ENCODE assay signal across 16 cellular contexts in the genomic region with DNA sequence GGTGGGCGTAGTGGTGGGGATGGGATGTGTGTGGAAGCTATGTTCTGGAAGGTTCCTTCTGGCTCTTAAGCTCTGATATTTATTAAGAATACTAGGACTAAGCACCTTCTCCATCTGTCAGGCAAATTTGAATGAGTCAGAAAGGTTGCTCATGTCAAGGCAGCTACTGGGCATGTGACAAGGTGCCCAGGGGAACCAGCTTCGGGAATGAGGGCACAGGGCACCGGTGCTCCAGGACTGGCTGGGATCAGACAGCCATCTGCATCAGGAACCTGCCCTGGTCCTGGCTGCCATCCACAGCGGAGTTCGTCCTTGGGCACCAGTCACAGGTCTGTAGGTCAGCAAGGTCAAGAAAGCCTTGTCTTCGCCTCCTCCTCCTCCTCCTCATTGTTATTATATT. TPM values are rescaled to one million over a fixed set of nuclear protein-coding genes. Genes with fewer than 3 reads are reported as not detected.
A peak's percentile ranks its signal among the peaks of the same experiment; 100 is the strongest.
DNase-seq lines count a peak whose midpoint lies in the region; ATAC-seq and TF ChIP-seq lines count a peak whose summit lies in the region.
"Had no signal": no experiment of that assay in that cellular context is flagged by ENCODE, and none has a peak within 500 bp of the region (broad histone marks: within the 10 kb centered on the region; RNA-seq: fewer than 3 reads in every experiment).

No MANE protein-coding gene starts in this region.

- H3K9me3 Mint-ChIP-seq in brain = peaks cover 0 to 3% (median 0%) of the 10 kb centered on the region in 5 experiments
- H3K9me3 Mint-ChIP-seq: CD4-positive, alpha-beta memory T cell; stimulated activated memory B cell treated with anti-CD40 and anti-IgM and Interleukin-4, amounts not matched to agents 10 μg/mL and 1 μg/mL and 100 μg/mL, for 72 hours had no signal

- H3K27ac Mint-ChIP-seq in brain = peak overlapping the region in 4 of 5 experiments; percentile 97 to 98 (median 98)
- H3K27ac Mint-ChIP-seq: CD4-positive, alpha-beta memory T cell had no signal

- no peak overlapping the region for H3K4me3 ChIP-seq in SK-N-SH (ENCODE audit: low read depth in 2 of 2, low read length in 1 of 2)
- no peak overlapping the region for H3K4me3 ChIP-seq in right cardiac atrium (ENCODE audit: low read length)
- no peak overlapping the region for H3K4me3 ChIP-seq in suprapubic skin
- H3K4me3 ChIP-seq: HAP-1 had no signal

- POLR2A ChIA-PET in SK-N-SH (lab: Yijun Ruan, JAX) = no interaction called here

- peaks cover 11% of the 10 kb centered on the region for H3F3A ChIP-seq in SK-N-SH (replicated peaks; ENCODE audit: insufficient read depth)

- DNase-seq in SK-N-SH (no peak), right cardiac atrium (no peak), suprapubic skin (ENCODE audit: low spot score in 2 of 2) (no peak), NCI-H1694 treated with DMSO at 0.1 percent for 48 hours (lab: John Stamatoyannopoulos, UW) (no peak), NK-92 (lab: John Stamatoyannopoulos, UW; ENCODE audit: unreplicated experiment) (no peak), NOMO-1 treated with DMSO at 0.1 percent for 48 hours (lab: John Stamatoyannopoulos, UW; ENCODE audit: unreplicated experiment) (no peak)
- DNase-seq: activated CD4-positive, CD25-positive, alpha-beta regulatory T cell treated with anti-CD3 and anti-CD28 coated beads, Interleukin-2, amount 50 U/mL, for 72 hours; activated effector memory CD4-positive, alpha-beta T cell treated with anti-CD3 and anti-CD28 coated beads, Interleukin-2, amount 50 U/mL, for 16 hours; CD4-positive, alpha-beta memory T cell; DND-41; NCI-H1417 treated with DMSO at 0.1 percent for 48 hours; T-helper 9 cell had no signal

- TF ChIP-seq EP300 in SK-N-SH (IDR thresholded peaks at IDR 0.05; ENCODE audit: borderline replicate concordance in 1 of 2, low read depth in 1 of 2, low read length in 1 of 2) (no peak), suprapubic skin (IDR thresholded peaks at IDR 0.05) (no peak)

- ATAC-seq in SK-N-SH treated with all-trans-retinoic acid at 6 μM for 48 hours = no peak
- no peak for ATAC-seq in right cardiac atrium
- ATAC-seq: stimulated activated memory B cell treated with anti-CD40 and anti-IgM and Interleukin-4, amounts not matched to agents 10 μg/mL and 1 μg/mL and 100 μg/mL, for 72 hours had no signal

- TF ChIP-seq POLR2A in suprapubic skin (IDR thresholded peaks at IDR 0.05) = no peak

- intact Hi-C loops in right cardiac atrium (cut with DNase I) = no loop called here

- no peaks in the 10 kb centered on the region for H3K9me2 ChIP-seq in SK-N-SH

- H3K79me2 ChIP-seq in SK-N-SH (ENCODE audit: insufficient read depth) = no peaks in the 10 kb centered on the region; the same call in 1 of the 2 replicates

- H2AFZ ChIP-seq in SK-N-SH (ENCODE audit: low read depth) = no peak overlapping the region

- H4K20me1 ChIP-seq in SK-N-SH (ENCODE audit: insufficient read depth) = no peaks in the 10 kb centered on the region

- H3K9me3 ChIP-seq in SK-N-SH = no peaks in the 10 kb centered on the region
- no peaks in the 10 kb centered on the region for H3K9me3 ChIP-seq in right cardiac atrium (ENCODE audit: control insufficient read depth, low read length)
- H3K9me3 ChIP-seq in suprapubic skin = no peaks in the 10 kb centered on the region
- H3K9me3 ChIP-seq: HAP-1 had no signal

- H3K27ac ChIP-seq in SK-N-SH (ENCODE audit: low read depth in 2 of 2, low read length in 1 of 2) = peak overlapping the region in 1 of 2 experiments; percentile 98; a peak in 2 of 4 replicates
- peak overlapping the region; percentile 90 for H3K27ac ChIP-seq in right cardiac atrium (ENCODE audit: low read length)
- H3K27ac ChIP-seq in suprapubic skin = peak overlapping the region; percentile 89

- H3K9ac ChIP-seq in SK-N-SH = no peak overlapping the region

- H3K4me2 ChIP-seq in SK-N-SH = peak overlapping the region; percentile 52

- H3K27me3 ChIP-seq in SK-N-SH (ENCODE audit: insufficient read depth) = no peaks in the 10 kb centered on the region
- H3K27me3 ChIP-seq in right cardiac atrium (ENCODE audit: control insufficient read depth, insufficient read depth) = no peaks in the 10 kb centered on the region
- no peaks in the 10 kb centered on the region for H3K27me3 ChIP-seq in suprapubic skin

- 100% methylated on average over 1 of the region's 6 CpGs for WGBS in SK-N-SH (ENCODE audit: low lambda C conversion rate)
- whole genome bisulfite sequencing in right cardiac atrium = 87% methylated on average over 6 of the region's 6 CpGs
- WGBS in suprapubic skin = 63% methylated on average over 6 of the region's 6 CpGs

- H3K4me1 Mint-ChIP-seq in brain = peaks cover 49% of the 10 kb centered on the region
- H3K4me1 Mint-ChIP-seq: CD4-positive, alpha-beta memory T cell; stimulated activated memory B cell treated with anti-CD40 and anti-IgM and Interleukin-4, amounts not matched to agents 10 μg/mL and 1 μg/mL and 100 μg/mL, for 72 hours had no signal

- no peak for TF ChIP-seq RAD21 in SK-N-SH (IDR thresholded peaks at IDR 0.05; ENCODE audit: low read length)

- H3K4me3 Mint-ChIP-seq in brain = no peak overlapping the region
- H3K4me3 Mint-ChIP-seq: CD4-positive, alpha-beta memory T cell; stimulated activated memory B cell treated with anti-CD40 and anti-IgM and Interleukin-4, amounts not matched to agents 10 μg/mL and 1 μg/mL and 100 μg/mL, for 72 hours had no signal

- H3K4me1 ChIP-seq in SK-N-SH (ENCODE audit: control insufficient read depth in 1 of 2, insufficient read depth in 2 of 2, low read depth in 1 of 2, low read length in 1 of 2) = peaks cover 23 to 43% of the 10 kb centered on the region in 2 experiments
- H3K4me1 ChIP-seq in right cardiac atrium (ENCODE audit: control insufficient read depth, insufficient read depth, low read length) = peaks cover 15% of the 10 kb centered on the region
- peaks cover 80% of the 10 kb centered on the region for H3K4me1 ChIP-seq in suprapubic skin
- H3K4me1 ChIP-seq: HAP-1 had no signal

- TF ChIP-seq CTCF in SK-N-SH (IDR thresholded peaks at IDR 0.05) (no peak), brain (conservative IDR thresholded peaks at IDR 0.05) (no peak), suprapubic skin (IDR thresholded peaks at IDR 0.05) (no peak)

- H3K36me3 ChIP-seq in SK-N-SH (replicated peaks in 1 of 2; ENCODE audit: control insufficient read depth in 1 of 2, insufficient read depth in 2 of 2, low read length in 1 of 2) = no peaks in the 10 kb centered on the region
- no peaks in the 10 kb centered on the region for H3K36me3 ChIP-seq in suprapubic skin
- H3K36me3 ChIP-seq: HAP-1 had no signal

- no peaks in the 10 kb centered on the region for H3K27me3 Mint-ChIP-seq in brain
- H3K27me3 Mint-ChIP-seq: stimulated activated memory B cell treated with anti-CD40 and anti-IgM and Interleukin-4, amounts not matched to agents 10 μg/mL and 1 μg/mL and 100 μg/mL, for 72 hours had no signal

- CTCF ChIA-PET in SK-N-SH (lab: Yijun Ruan, JAX) = interaction anchor here (1.0 to 1.7 kb wide), 3 partner anchors 13 to 183 kb away, joined by 3 to 4 read pairs (median 4); no protein-coding TSS in a partner anchor

- H3K36me3 Mint-ChIP-seq in brain = no peaks in the 10 kb centered on the region
- H3K36me3 Mint-ChIP-seq: CD4-positive, alpha-beta memory T cell; stimulated activated memory B cell treated with anti-CD40 and anti-IgM and Interleukin-4, amounts not matched to agents 10 μg/mL and 1 μg/mL and 100 μg/mL, for 72 hours had no signal

TF ChIP-seq in SK-N-SH, 30 proteins besides CTCF, POLR2A, EP300 and RAD21 (continues in another document):
- TF ChIP-seq JUND (IDR thresholded peaks at IDR 0.05) (no peak), RXRA (IDR thresholded peaks at IDR 0.05; ENCODE audit: borderline replicate concordance, low read depth) (no peak), MXI1 (IDR thresholded peaks at IDR 0.05; ENCODE audit: low read depth, low read length) (no peak), IRF3 (IDR thresholded peaks at IDR 0.05; ENCODE audit: low read depth, low read length) (no peak), EZH2phosphoT487 (IDR thresholded peaks at IDR 0.05; ENCODE audit: borderline replicate concordance, low read depth) (no peak)

TF ChIP-seq in SK-N-SH treated with all-trans-retinoic acid at 6 μM for 48 hours, 23 proteins besides CTCF, POLR2A, EP300 and RAD21 (continues in another document):
- no peak for TF ChIP-seq TSHZ2 (CRISPR knock-in tag; IDR thresholded peaks at IDR 0.05)
- TF ChIP-seq CSDC2 (CRISPR knock-in tag; IDR thresholded peaks at IDR 0.05) = no peak
- no peak for TF ChIP-seq ZNF565 (CRISPR knock-in tag; conservative IDR thresholded peaks at IDR 0.05; ENCODE audit: low read depth)
- no peak for TF ChIP-seq ESRRG (CRISPR knock-in tag; IDR thresholded peaks at IDR 0.05)
- TF ChIP-seq ZNF70 (CRISPR knock-in tag; IDR thresholded peaks at IDR 0.05) = no peak

RNA-seq across cellular contexts. Expression of gene CA12, which starts 32.5 kb away (rescaled TPM):
- polyA plus RNA-seq in SK-N-SH (2012; rRNA removed) (39.4 and 44.3 TPM in 2 replicates), brain (ENCODE audit: insufficient read depth, low read depth, low replicate concordance) (0.68 TPM), right cardiac atrium (0.75 TPM)
- polyA plus RNA-seq in SK-N-SH (2012; cell fraction: cytosol; rRNA removed) = 32.6 and 41.3 TPM in 2 replicates
- 25.4 and 33.6 TPM in 2 replicates for polyA plus RNA-seq in SK-N-SH (2012; cell fraction: nucleus; rRNA removed)
- total RNA-seq in right cardiac atrium (1 to 10 TPM in 1 of 4 donors, under 1 TPM in 3; 0.33 to 1.2 (median 0.71) TPM), suprapubic skin (100 to 1,000 TPM; 292 to 338 (median 317) TPM)
- total RNA-seq: CD4-positive, alpha-beta memory T cell had no signal
- polyA plus RNA-seq: CD4-positive, alpha-beta memory T cell had no signal

Comparison
In these comparisons a context has a peak if more than half of its experiments do, and no peak if none do; other contexts are left out.
1. RNA of gene CA12, which starts 32.5 kb away (polyA plus RNA-seq): 25.4 to 44.3 TPM in SK-N-SH; 0.75 TPM in right cardiac atrium (single experiment) and 0.68 TPM in brain (single experiment); every median in the first group is over 10 times any median in the second.